31 cellular contexts compared by ENCODE assay signal in genomic region chr15:30073915-30074314, GRCh38. TPM values are rescaled to one million over a fixed set of nuclear protein-coding genes. Genes with fewer than 3 reads are reported as not detected.
"Had no signal": no experiment of that assay in that cellular context is flagged by ENCODE, and none has a peak within 500 bp of the region (broad histone marks: within the 10 kb centered on the region; RNA-seq: fewer than 3 reads in every experiment).

No MANE protein-coding gene starts in this region.

- H3K4me1 ChIP-seq: gastrocnemius medialis, left lung, neural progenitor cell, prostate gland, right atrium auricular region, testis, tibial artery had no signal

- H3K36me3 ChIP-seq: esophagus squamous epithelium, gastrocnemius medialis, left lung, neural progenitor cell, prostate gland, right atrium auricular region, stomach, tibial artery had no signal

- H3K4me2 ChIP-seq: neural progenitor cell, smooth muscle cell had no signal

- H3K4me3 ChIP-seq: esophagus squamous epithelium, gastrocnemius medialis, left lung, neural progenitor cell, prostate gland, right atrium auricular region, smooth muscle cell, stomach, testis, tibial artery had no signal

- H3K27ac Mint-ChIP-seq: nephron; neural progenitor cell; stimulated activated effector memory CD8-positive, alpha-beta T cell treated with anti-CD3 and anti-CD28 coated beads, Interleukin-12 subunit alpha, Interleukin-12 subunit beta, amount 100 ng/mL, for 72 hours; type B pancreatic cell had no signal

- H3K9ac ChIP-seq: neural progenitor cell had no signal

- H3K9me3 Mint-ChIP-seq: nephron; neural progenitor cell; stimulated activated effector memory CD8-positive, alpha-beta T cell treated with anti-CD3 and anti-CD28 coated beads, Interleukin-12 subunit alpha, Interleukin-12 subunit beta, amount 100 ng/mL, for 72 hours; type B pancreatic cell had no signal

- ATAC-seq: gastrocnemius medialis; left cardiac atrium; sciatic nerve; stimulated activated effector memory CD8-positive, alpha-beta T cell treated with anti-CD3 and anti-CD28 coated beads, Interleukin-12 subunit alpha, Interleukin-12 subunit beta, amount 100 ng/mL, for 72 hours had no signal

- H3K9me3 ChIP-seq: esophagus squamous epithelium, gastrocnemius medialis, left lung, prostate gland, right atrium auricular region, stomach, testis, tibial artery had no signal

- H3K36me3 Mint-ChIP-seq: neural progenitor cell; stimulated activated effector memory CD8-positive, alpha-beta T cell treated with anti-CD3 and anti-CD28 coated beads, Interleukin-12 subunit alpha, Interleukin-12 subunit beta, amount 100 ng/mL, for 72 hours; type B pancreatic cell had no signal

- H3K27me3 ChIP-seq: esophagus squamous epithelium, left lung, neural progenitor cell, right atrium auricular region, testis, tibial artery had no signal

- H3K4me1 Mint-ChIP-seq: nephron; stimulated activated effector memory CD8-positive, alpha-beta T cell treated with anti-CD3 and anti-CD28 coated beads, Interleukin-12 subunit alpha, Interleukin-12 subunit beta, amount 100 ng/mL, for 72 hours had no signal

- DNase-seq: caudate nucleus; cerebellar nuclear complex; cortex of kidney; effector CD4-positive, alpha-beta T cell; esophagus squamous epithelium; gastrocnemius medialis; head of caudate nucleus; left cardiac atrium; left lung; stimulated activated CD4-positive, alpha-beta T cell treated with anti-CD3 and anti-CD28 coated beads, Interleukin-12 subunit alpha, Interleukin-12 subunit beta, amount 100 ng/mL, for 4 hours; stimulated activated CD4-positive, alpha-beta T cell treated with anti-CD3 and anti-CD28 coated beads, Interleukin-1b, Interleukin-23, amount 100 ng/mL, for 48 hours; stimulated activated CD4-positive, alpha-beta T cell treated with anti-CD3 and anti-CD28 coated beads, Interleukin-4, amount 100 ng/mL, for 1 hour; stimulated activated naive CD4-positive, alpha-beta T cell treated with Interleukin-2 at 50 U/mL for 16 hours; stomach; testis; tibial artery had no signal

- H3K4me3 Mint-ChIP-seq: nephron; neural progenitor cell; stimulated activated effector memory CD8-positive, alpha-beta T cell treated with anti-CD3 and anti-CD28 coated beads, Interleukin-12 subunit alpha, Interleukin-12 subunit beta, amount 100 ng/mL, for 72 hours; type B pancreatic cell had no signal

- H3K27ac ChIP-seq: esophagus squamous epithelium, gastrocnemius medialis, left lung, neural progenitor cell, prostate gland, right atrium auricular region, stomach, testis, tibial artery had no signal

RNA-seq across cellular contexts. Expression of gene GOLGA8J, which starts 8.8 kb away (rescaled TPM):
- total RNA-seq: dermis microvascular lymphatic vessel endothelial cell, epithelial cell of proximal tubule, esophagus squamous epithelium, gastrocnemius medialis, glomerular endothelial cell, kidney epithelial cell, lower leg skin, mononuclear cell, osteoblast, right atrium auricular region, smooth muscle cell, stomach had no signal
- polyA plus RNA-seq: smooth muscle cell, stomach had no signal
